In genomic region chr1:159973350-159973940, GRCh38 we compare ENCODE assay signal across 31 cellular contexts. TPM values are rescaled to one million over a fixed set of nuclear protein-coding genes. Genes with fewer than 3 reads are reported as not detected.
"Had no signal": no experiment of that assay in that cellular context is flagged by ENCODE, and none has a peak within 500 bp of the region (broad histone marks: within the 10 kb centered on the region; RNA-seq: fewer than 3 reads in every experiment).

No MANE protein-coding gene starts in this region.

- H3K27me3 ChIP-seq: right lobe of liver, tibial nerve had no signal

- FAIRE-seq: islet of Langerhans had no signal

- H3K4me1 ChIP-seq: left lung, parathyroid adenoma, psoas muscle, tibial nerve had no signal

- H3K9ac ChIP-seq: parathyroid adenoma had no signal

- H3K36me3 ChIP-seq: heart left ventricle, left lung, right lobe of liver, tibial nerve had no signal

- DNase-seq: heart left ventricle; hypothalamus; immature natural killer cell; kidney glomerular epithelial cell; left lung; mesendoderm; naive B cell; nucleus accumbens; psoas muscle; right lobe of liver; stimulated activated CD4-positive, alpha-beta T cell treated with anti-CD3 and anti-CD28 coated beads, Interleukin-1b, Interleukin-23, amount 100 ng/mL, for 48 hours; stimulated activated CD4-positive, alpha-beta T cell treated with anti-CD3 and anti-CD28 coated beads, Interleukin-2, amount 100 ng/mL, for 48 hours; stimulated activated CD4-positive, alpha-beta T cell treated with anti-CD3 and anti-CD28 coated beads, Interleukin-4, amount 100 ng/mL, for 4 hours; stimulated activated CD8-positive, alpha-beta memory T cell treated with anti-CD3 and anti-CD28 coated beads, Interleukin-4, amount 100 ng/mL, for 48 hours; stimulated activated naive CD4-positive, alpha-beta T cell treated with Interleukin-2 at 50 U/mL for 16 hours; stimulated activated naive CD8-positive, alpha-beta T cell treated with anti-CD3 and anti-CD28 coated beads, Interleukin-15, amount 100 ng/mL, for 72 hours; substantia nigra had no signal

- H3K27ac ChIP-seq: heart left ventricle, left lung, parathyroid adenoma, psoas muscle, right lobe of liver, tibial nerve had no signal

- H2AFZ ChIP-seq: parathyroid adenoma had no signal

- H3K4me2 ChIP-seq: smooth muscle cell had no signal

- H3K79me2 ChIP-seq: parathyroid adenoma had no signal

- ATAC-seq: heart left ventricle; left colon; left lung; psoas muscle; right lobe of liver; stimulated activated memory B cell treated with anti-CD40 and anti-IgM and Interleukin-4, amounts not matched to agents 10 μg/mL and 1 μg/mL and 100 μg/mL, for 72 hours; stimulated activated naive CD8-positive, alpha-beta T cell treated with anti-CD3 and anti-CD28 coated beads, Interleukin-15, amount 100 ng/mL, for 72 hours had no signal

- H3K9me3 ChIP-seq: heart left ventricle, left lung, psoas muscle, right lobe of liver, tibial nerve had no signal

- H3K4me3 ChIP-seq: heart left ventricle, left lung, lung, psoas muscle, right lobe of liver, smooth muscle cell, tibial nerve had no signal

RNA-seq across cellular contexts. Expression of gene SLAMF9, which starts 19.4 kb away (rescaled TPM):
- total RNA-seq: left colon, left lung, mesothelial cell of epicardium, neural crest cell, osteoblast, psoas muscle, skeletal muscle tissue, temporal lobe, tibial nerve, ureter had no signal
- polyA plus RNA-seq: immature natural killer cell, psoas muscle had no signal

RNA-seq across cellular contexts. Expression of gene IGSF9, which starts 28.0 kb away (rescaled TPM):
- total RNA-seq: mononuclear cell, psoas muscle had no signal
- polyA plus RNA-seq: immature natural killer cell had no signal
